Comparison of ENCODE assay signal across 26 cellular contexts in genomic region chr5:168562274-168562673, GRCh38. TPM values are rescaled to one million over a fixed set of nuclear protein-coding genes. Genes with fewer than 3 reads are reported as not detected.
DNase-seq lines count a peak whose midpoint lies in the region; ATAC-seq and TF ChIP-seq lines count a peak whose summit lies in the region.
"Had no signal": no experiment of that assay in that cellular context is flagged by ENCODE, and none has a peak within 500 bp of the region (broad histone marks: within the 10 kb centered on the region; RNA-seq: fewer than 3 reads in every experiment).

No MANE protein-coding gene starts in this region.

- peaks cover 10% of the 10 kb centered on the region for H3K4me1 Mint-ChIP-seq in Caco-2 (ENCODE audit: low read depth, unreplicated experiment)
- H3K4me1 Mint-ChIP-seq in H9 = peaks cover 6 to 8% of the 10 kb centered on the region in 2 experiments; a peak in 3 of 4 replicates
- H3K4me1 Mint-ChIP-seq in nephron progenitor cell = no peaks in the 10 kb centered on the region
- H3K4me1 Mint-ChIP-seq: CD14-positive monocyte had no signal

- ATAC-seq in HG03378 (IDR thresholded peaks at IDR 0.05; ENCODE audit: unreplicated experiment) (no peak), GM21619 (IDR thresholded peaks at IDR 0.05; ENCODE audit: unreplicated experiment) (no peak), HG03460 (IDR thresholded peaks at IDR 0.05; ENCODE audit: unreplicated experiment) (no peak), GM18505 (IDR thresholded peaks at IDR 0.05; ENCODE audit: unreplicated experiment) (no peak)

- no peak overlapping the region for H3K14ac ChIP-seq in H9 (ENCODE audit: insufficient read depth, low read length)

- H3K9me3 ChIP-seq in Caco-2 (no peaks in the 10 kb centered on the region), H9 (ENCODE audit: control insufficient read depth, low read depth, low read length) (no peaks in the 10 kb centered on the region), hepatocyte (ENCODE audit: low read depth) (no peaks in the 10 kb centered on the region)
- H3K9me3 ChIP-seq: BE2C, MG63 had no signal

- no peak overlapping the region for H3T11ph ChIP-seq in H9 (ENCODE audit: low read length)

- H4K8ac ChIP-seq in H9 (replicated peaks; ENCODE audit: insufficient read length, low read depth, low read length) = no peak overlapping the region

- H3K4ac ChIP-seq in H9 (ENCODE audit: low read depth, low read length) = no peak overlapping the region

- H2AFZ ChIP-seq in H9 (ENCODE audit: low read length) (no peak overlapping the region), hepatocyte (no peak overlapping the region)

- no peaks in the 10 kb centered on the region for H3K27me3 ChIP-seq in Caco-2 (replicated peaks; ENCODE audit: control insufficient read depth, insufficient read depth, low read length)
- no peaks in the 10 kb centered on the region for H3K27me3 ChIP-seq in H9 (ENCODE audit: insufficient read depth, low read length)
- H3K27me3 ChIP-seq in hepatocyte = no peaks in the 10 kb centered on the region
- H3K27me3 ChIP-seq: BE2C, MG63 had no signal

- no peak overlapping the region for H3K4me3 ChIP-seq in Caco-2 (ENCODE audit: low read depth, low read length)
- H3K4me3 ChIP-seq in hepatocyte = no peak overlapping the region
- H3K4me3 ChIP-seq: MG63 had no signal

- DNase-seq in Caco-2 (no peak), H9 (no peak), hepatocyte (ENCODE audit: low spot score) (no peak), nephron progenitor cell (no peak)
- DNase-seq: ACHN; BE2C; Calu3; CD8-positive, alpha-beta memory T cell; DND-41; H7; IMR-90; KG1; MG63; NCI-H1105 treated with DMSO at 0.1 percent for 48 hours; NCI-H2029; NCI-H446; NCI-H524 treated with DMSO at 0.1 percent for 48 hours; NCI-H774; NK-92 treated with Interleukin-12 subunit alpha and Interleukin-12 subunit beta, amount 100 ng/mL, for 24 hours; RPMI8226; SHP77 had no signal

- H4K5ac ChIP-seq in H9 (ENCODE audit: insufficient read length, low read depth, low read length) = no peak overlapping the region

- no peaks in the 10 kb centered on the region for H3K9me2 ChIP-seq in hepatocyte (replicated peaks; ENCODE audit: insufficient read depth)

- CTCF ChIA-PET in Caco-2 (lab: Charles Lee) = no interaction called here

- no peak overlapping the region for H2BK15ac ChIP-seq in H9 (ENCODE audit: low read depth, low read length)

- BruUV-seq in Caco-2 (replicated peaks; lab: Mats Ljungman, UMichigan) = no TSS peak

- H3K36me3 Mint-ChIP-seq in Caco-2 (ENCODE audit: insufficient read depth, unreplicated experiment) = peaks cover 60% of the 10 kb centered on the region
- peaks cover 27 to 72% (median 65%) of the 10 kb centered on the region in 3 experiments for H3K36me3 Mint-ChIP-seq in H9 (ENCODE audit: insufficient read depth in 1 of 3, low read depth in 3 of 3)
- peaks cover 74% of the 10 kb centered on the region for H3K36me3 Mint-ChIP-seq in nephron progenitor cell (ENCODE audit: low read depth)

- H2BK5ac ChIP-seq in H9 (ENCODE audit: insufficient read length, low read length) = no peak overlapping the region

- no peak overlapping the region for H3K9ac ChIP-seq in H9 (ENCODE audit: extremely low read depth, insufficient read length, low read length)

- no peak overlapping the region for H2BK12ac ChIP-seq in H9 (ENCODE audit: insufficient read length, low read depth, low read length)

- POLR2A ChIA-PET in Caco-2 (lab: Charles Lee) = no interaction called here

- H3K27ac Mint-ChIP-seq in Caco-2 (ENCODE audit: unreplicated experiment) (no peak overlapping the region), H9 (peak overlapping the region in 2 of 3 experiments; percentile 6 to 10; a peak in 3 of 7 replicates), nephron progenitor cell (peak overlapping the region; percentile 45)
- H3K27ac Mint-ChIP-seq: CD14-positive monocyte had no signal

- no peaks in the 10 kb centered on the region for H4K20me1 ChIP-seq in H9 (ENCODE audit: control insufficient read depth, insufficient read depth, insufficient read length)
- H4K20me1 ChIP-seq in hepatocyte (ENCODE audit: insufficient read depth, poor library complexity, severe bottlenecking) = peaks cover 19% of the 10 kb centered on the region

- WGBS in H9 (ENCODE audit: extremely low coverage, insufficient read length, low lambda C conversion rate) = no CpG with 5 or more reads among the region's 2 CpGs
- 74% methylated on average over 2 of the region's 2 CpGs for WGBS in hepatocyte (ENCODE audit: low lambda C conversion rate, missing lambda C conversion rate)

- no peak overlapping the region for H3K18ac ChIP-seq in H9 (ENCODE audit: insufficient read length, low read depth, low read length)

- H3K79me2 ChIP-seq in H9 (ENCODE audit: insufficient read depth, low read length) (peaks cover 1% of the 10 kb centered on the region; the same call in 1 of the 2 replicates), hepatocyte (peaks cover 70% of the 10 kb centered on the region)

- H2BK120ac ChIP-seq in H9 (ENCODE audit: low read depth, low read length, poor library complexity, severe bottlenecking) = no peak overlapping the region

- intact Hi-C loops in Caco-2 (cut with micrococcal nuclease; ENCODE audit: unreplicated experiment) = no loop called here

- H3K56ac ChIP-seq in H9 (ENCODE audit: insufficient read length, low read depth, low read length) = no peak overlapping the region

- H2BK20ac ChIP-seq in H9 (ENCODE audit: low read depth, low read length, poor library complexity, severe bottlenecking) = no peak overlapping the region

- H4K91ac ChIP-seq in H9 (ENCODE audit: insufficient read length, low read depth, low read length) = no peak overlapping the region

- H3K27ac ChIP-seq in H9 (ENCODE audit: insufficient read length, low read depth, low read length) (no peak overlapping the region), hepatocyte (peak overlapping the region; percentile 57)

- H3K27me3 Mint-ChIP-seq in Caco-2 (ENCODE audit: insufficient read depth, unreplicated experiment) (no peaks in the 10 kb centered on the region), H9 (ENCODE audit: low read depth) (no peaks in the 10 kb centered on the region), nephron progenitor cell (ENCODE audit: low read depth, poor library complexity) (no peaks in the 10 kb centered on the region)
- H3K27me3 Mint-ChIP-seq: CD8-positive, alpha-beta memory T cell had no signal

- no peak overlapping the region for H3K23ac ChIP-seq in H9 (ENCODE audit: insufficient read length, low read depth, low read length)

- no peak overlapping the region for H2AK5ac ChIP-seq in H9 (ENCODE audit: insufficient read length, low read length)

- H3K4me3 Mint-ChIP-seq in Caco-2 (ENCODE audit: unreplicated experiment) (peak overlapping the region; percentile 1), H9 (no peak overlapping the region), nephron progenitor cell (no peak overlapping the region)
- H3K4me3 Mint-ChIP-seq: CD14-positive monocyte; CD8-positive, alpha-beta memory T cell had no signal

- H3K23me2 ChIP-seq in H9 (ENCODE audit: insufficient read length, low read depth, low read length, poor library complexity, severe bottlenecking) = no peaks in the 10 kb centered on the region

- no peak overlapping the region for H3K4me2 ChIP-seq in H9 (ENCODE audit: insufficient read depth, insufficient read length, low read length)
- peak overlapping the region; percentile 20 for H3K4me2 ChIP-seq in hepatocyte

- no peak for TF ChIP-seq CTCF in Caco-2 (IDR thresholded peaks at IDR 0.05; ENCODE audit: insufficient read depth in 1 of 2, low read depth in 1 of 2, low read length in 1 of 2, severe bottlenecking in 1 of 2, unreplicated experiment in 1 of 2)
- no peak for TF ChIP-seq CTCF in H9 (conservative IDR thresholded peaks at IDR 0.05)
- TF ChIP-seq CTCF in hepatocyte (IDR thresholded peaks at IDR 0.05; ENCODE audit: poor library complexity) = no peak
- no peak for TF ChIP-seq CTCF in nephron progenitor cell (IDR thresholded peaks at IDR 0.05)

- H3K79me1 ChIP-seq in H9 (ENCODE audit: insufficient read depth, low read depth, low read length, poor library complexity, severe bottlenecking) = no peaks in the 10 kb centered on the region

- H3K4me1 ChIP-seq in Caco-2 = peaks cover 16% of the 10 kb centered on the region
- no peaks in the 10 kb centered on the region for H3K4me1 ChIP-seq in H9 (ENCODE audit: insufficient read depth, low read length)
- H3K4me1 ChIP-seq in hepatocyte (ENCODE audit: insufficient read depth) = peaks cover 14% of the 10 kb centered on the region
- H3K4me1 ChIP-seq: BE2C had no signal

- no peaks in the 10 kb centered on the region for H3K9me3 Mint-ChIP-seq in Caco-2 (ENCODE audit: unreplicated experiment)
- H3K9me3 Mint-ChIP-seq in H9 = no peaks in the 10 kb centered on the region
- H3K9me3 Mint-ChIP-seq in nephron progenitor cell = no peaks in the 10 kb centered on the region
- H3K9me3 Mint-ChIP-seq: CD14-positive monocyte; CD8-positive, alpha-beta memory T cell had no signal

- no peak for TF ChIP-seq POLR2A in GM18505 (IDR thresholded peaks at IDR 0.05; ENCODE audit: borderline replicate concordance, extremely low read depth, insufficient read depth, insufficient read length)

- H3K36me3 ChIP-seq in Caco-2 (ENCODE audit: control insufficient read depth, insufficient read depth, low read length) = no peaks in the 10 kb centered on the region
- no peaks in the 10 kb centered on the region for H3K36me3 ChIP-seq in hepatocyte (replicated peaks; ENCODE audit: insufficient read depth, low read depth)

RNA-seq across cellular contexts. Expression of gene PANK3, which starts 16.9 kb away (rescaled TPM):
- total RNA-seq in Caco-2 (2022) (99.6 and 104 TPM in 2 replicates), H9 (2021) (79.4 and 82.6 TPM in 2 replicates), hepatocyte (86.3 and 104 TPM in 2 replicates)
- polyA plus RNA-seq in hepatocyte = 15.4 and 25.8 TPM in 2 replicates

RNA-seq across cellular contexts. Expression of gene FBLL1, which starts 33.2 kb away (rescaled TPM):
- not detected in 2 replicates for total RNA-seq in Caco-2 (2022)
- 3.6 and 4.8 TPM in 2 replicates for total RNA-seq in H9 (2021)
- 1.7 and 1.8 TPM in 2 replicates for total RNA-seq in hepatocyte
- 1.2 and 2.4 TPM in 2 replicates for polyA plus RNA-seq in hepatocyte
- total RNA-seq: CD8-positive, alpha-beta memory T cell had no signal
- polyA plus RNA-seq: CD14-positive monocyte; CD8-positive, alpha-beta memory T cell had no signal
